Comparison of ENCODE assay signal across 15 cellular contexts in the genomic region with DNA sequence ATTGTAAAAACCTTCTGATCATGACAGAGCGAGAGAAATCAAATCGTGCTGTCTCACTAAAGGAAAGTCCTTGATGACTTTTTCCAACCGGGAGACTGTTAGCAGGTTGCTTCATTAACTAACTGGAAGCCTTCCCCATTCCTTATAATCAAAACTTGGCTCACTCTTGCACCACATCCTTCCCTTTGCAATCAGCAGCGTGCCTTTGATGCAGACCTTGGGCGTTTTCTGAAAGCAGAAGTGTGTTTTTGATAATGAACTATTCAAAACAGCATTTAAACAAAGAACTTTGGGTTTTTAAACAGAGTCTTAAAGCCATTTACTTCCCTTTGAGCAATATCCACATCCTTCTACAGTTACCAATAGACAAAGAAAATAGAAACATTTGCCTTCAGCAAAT.
"Had no signal": no experiment of that assay in that cellular context is flagged by ENCODE, and none has a peak within 500 bp of the region (broad histone marks: within the 10 kb centered on the region; RNA-seq: fewer than 3 reads in every experiment).

No MANE protein-coding gene starts in this region.

- H3K4me3 Mint-ChIP-seq: dendritic cell treated with granulocyte-macrophage colony-stimulating factor and Interleukin-4, amounts not matched to agents 40 ng/mL and 50 ng/mL, for 4 days; effector memory CD8-positive, alpha-beta T cell; memory B cell; naive thymus-derived CD8-positive, alpha-beta T cell had no signal

- H3K36me3 Mint-ChIP-seq: memory B cell had no signal

- H3K27ac Mint-ChIP-seq: dendritic cell treated with granulocyte-macrophage colony-stimulating factor and Interleukin-4, amounts not matched to agents 40 ng/mL and 50 ng/mL, for 4 days; effector memory CD8-positive, alpha-beta T cell; memory B cell; naive thymus-derived CD8-positive, alpha-beta T cell had no signal

- H3K27me3 Mint-ChIP-seq: dendritic cell treated with granulocyte-macrophage colony-stimulating factor and Interleukin-4, amounts not matched to agents 40 ng/mL and 50 ng/mL, for 4 days; memory B cell had no signal

- ATAC-seq: activated CD4-positive, CD25-positive, alpha-beta regulatory T cell treated with anti-CD3 and anti-CD28 coated beads, Interleukin-2, amount 50 U/mL, for 24 hours; effector memory CD8-positive, alpha-beta T cell; naive thymus-derived CD8-positive, alpha-beta T cell had no signal

- DNase-seq: activated CD4-positive, alpha-beta T cell treated with anti-CD3 and anti-CD28 coated beads, Interleukin-2, amount 50 U/mL, for 4 hours; activated naive CD4-positive, alpha-beta T cell treated with Interleukin-2 at 50 U/mL for 16 hours; activated T-cell treated with anti-CD3 and anti-CD28 coated beads for 4 hours; aorta; effector memory CD8-positive, alpha-beta T cell; foreskin melanocyte; naive thymus-derived CD8-positive, alpha-beta T cell; stimulated activated CD4-positive, alpha-beta T cell treated with anti-CD3 and anti-CD28 coated beads, Interleukin-12 subunit alpha, Interleukin-12 subunit beta, amount 100 ng/mL, for 4 hours; stimulated activated CD4-positive, alpha-beta T cell treated with anti-CD3 and anti-CD28 coated beads, Interleukin-2, amount 100 ng/mL, for 24 hours; stomach; testis; upper lobe of left lung had no signal

- H3K9me3 Mint-ChIP-seq: dendritic cell treated with granulocyte-macrophage colony-stimulating factor and Interleukin-4, amounts not matched to agents 40 ng/mL and 50 ng/mL, for 4 days; effector memory CD8-positive, alpha-beta T cell had no signal
